In genomic region chr6:6737666-6738065, GRCh38 we compare ENCODE assay signal across 11 cellular contexts.
A peak's percentile ranks its signal among the peaks of the same experiment; 100 is the strongest.
DNase-seq lines count a peak whose midpoint lies in the region; ATAC-seq and TF ChIP-seq lines count a peak whose summit lies in the region.
"Had no signal": no experiment of that assay in that cellular context is flagged by ENCODE, and none has a peak within 500 bp of the region (broad histone marks: within the 10 kb centered on the region; RNA-seq: fewer than 3 reads in every experiment).

No MANE protein-coding gene starts in this region.

- ATAC-seq in Right ventricle myocardium inferior (peak; percentile 4), right cardiac atrium (peak in 1 of 2 donors; percentile 40), HG03175 (IDR thresholded peaks at IDR 0.05; ENCODE audit: unreplicated experiment) (no peak), GM21717 (IDR thresholded peaks at IDR 0.05; ENCODE audit: unreplicated experiment) (no peak)

- no peaks in the 10 kb centered on the region for H3K36me3 ChIP-seq in sigmoid colon

- 29% methylated on average over 6 of the region's 6 CpGs for WGBS in right cardiac atrium
- 73 to 79% methylated on average over 6 of the region's 6 CpGs for WGBS in sigmoid colon, 2 donors

- DNase-seq in Right ventricle myocardium inferior (ENCODE audit: missing footprints) (no peak), cardiac septum (ENCODE audit: low spot score) (no peak), right cardiac atrium (no peak), sigmoid colon (no peak), NOMO-1 treated with DMSO at 0.1 percent for 48 hours (lab: John Stamatoyannopoulos, UW; ENCODE audit: unreplicated experiment) (no peak)
- no peak for DNase-seq in NK-92 treated with Interleukin-12 subunit alpha and Interleukin-12 subunit beta, amount 100 ng/mL, for 24 hours (lab: John Stamatoyannopoulos, UW)
- DNase-seq: activated CD4-positive, alpha-beta T cell treated with anti-CD3 and anti-CD28 coated beads for 48 hours; activated T-cell treated with anti-CD3 and anti-CD28 coated beads, Interleukin-2, amount 50 U/mL, for 72 hours; NCI-H2081 had no signal

- TF ChIP-seq EP300 in sigmoid colon (IDR thresholded peaks at IDR 0.05): no peak

- intact Hi-C loops in Right ventricle myocardium inferior (cut with DNase I) (loop anchor here (5.0 to 10.0 kb wide), 2 partner anchors 240 to 407 kb away; no protein-coding TSS in a partner anchor), cardiac septum (cut with DNase I) (no loop called here), right cardiac atrium (cut with DNase I) (no loop called here), sigmoid colon (cut with DNase I) (no loop called here)

- H3K9me3 ChIP-seq in right cardiac atrium (ENCODE audit: control insufficient read depth, low read length): no peaks in the 10 kb centered on the region
- H3K9me3 ChIP-seq in sigmoid colon: no peaks in the 10 kb centered on the region

- H3K27ac ChIP-seq in right cardiac atrium (ENCODE audit: low read length) (peak overlapping the region; percentile 85), sigmoid colon (peak overlapping the region in 3 of 4 donors; percentile 64 to 66 (median 65))

- no peak for TF ChIP-seq CTCF in sigmoid colon (IDR thresholded peaks at IDR 0.05)

- peaks cover 4% of the 10 kb centered on the region for H3K4me1 ChIP-seq in right cardiac atrium (ENCODE audit: control insufficient read depth, insufficient read depth, low read length)
- peaks cover 0 to 13% (median 6%) of the 10 kb centered on the region in 4 donors for H3K4me1 ChIP-seq in sigmoid colon

- no peaks in the 10 kb centered on the region for H3K27me3 ChIP-seq in right cardiac atrium (ENCODE audit: control insufficient read depth, insufficient read depth)
- H3K27me3 ChIP-seq in sigmoid colon: no peaks in the 10 kb centered on the region

- TF ChIP-seq POLR2A in sigmoid colon (IDR thresholded peaks at IDR 0.05): no peak

- H3K4me3 ChIP-seq in right cardiac atrium (ENCODE audit: low read length): peak overlapping the region; percentile 24
- peak overlapping the region; percentile 8 to 41 (median 32) for H3K4me3 ChIP-seq in sigmoid colon
